Comparison of ENCODE assay signal across 10 cellular contexts in genomic region chr11:72290741-72291140, GRCh38. TPM values are rescaled to one million over a fixed set of nuclear protein-coding genes. Genes with fewer than 3 reads are reported as not detected.
DNase-seq lines count a peak whose midpoint lies in the region; ATAC-seq and TF ChIP-seq lines count a peak whose summit lies in the region.
"Not testable (repeated sequence)": the region's sequence is repeated elsewhere in the genome, so short reads cannot be mapped to it uniquely, and the experiment has no call there.
"Had no signal": no experiment of that assay in that cellular context is flagged by ENCODE, and none has a peak within 500 bp of the region (broad histone marks: within the 10 kb centered on the region; RNA-seq: fewer than 3 reads in every experiment).

No MANE protein-coding gene starts in this region.

- not testable (repeated sequence) for H3K27me3 ChIP-seq in A673 (replicated peaks; ENCODE audit: insufficient read depth, low read depth, low read length, poor library complexity); H9 (ENCODE audit: insufficient read depth, low read length); heart right ventricle

- POLR2A ChIA-PET in A673 (lab: Charles Lee; ENCODE audit: low non-redundant PET) = interaction anchor here (0.7 kb wide), 1 partner anchor 14 kb away, joined by 4 read pairs; no protein-coding TSS in a partner anchor
- POLR2A ChIA-PET in WTC11 (lab: Charles Lee) = not testable (repeated sequence)

- intact Hi-C loops in A673 (cut with micrococcal nuclease; ENCODE audit: unreplicated experiment) = loop anchor here (5.0 kb wide), 1 partner anchor 122 kb away; no protein-coding TSS in a partner anchor
- intact Hi-C loops in heart right ventricle (cut with DNase I) = loop anchor here in 5 of 10 donors (5.0 to 10.0 kb wide), 4 partner anchors 122 to 142 kb away; partner anchors contain the start of gene CLPB (in 1 of the 5)

- H3T11ph ChIP-seq in H9 (ENCODE audit: low read length) = not testable (repeated sequence)

- H3K4ac ChIP-seq in H9 (ENCODE audit: low read depth, low read length) = not testable (repeated sequence)

- H3K23ac ChIP-seq in H9 (ENCODE audit: insufficient read length, low read depth, low read length) = not testable (repeated sequence)

- TF ChIP-seq CTCF in A673 (conservative IDR thresholded peaks at IDR 0.05; ENCODE audit: low read depth, low read length) = peak; percentile 63
- peak; percentile 72 for TF ChIP-seq CTCF in H9 (conservative IDR thresholded peaks at IDR 0.05)
- peak; percentile 43 for TF ChIP-seq CTCF in WTC11 (IDR thresholded peaks at IDR 0.05)
- TF ChIP-seq CTCF in choroid plexus epithelial cell (conservative IDR thresholded peaks at IDR 0.05; ENCODE audit: low read depth, low read length) = peak; percentile 63
- peak in 8 of 9 donors; percentile 31 to 59 (median 50) for TF ChIP-seq CTCF in heart right ventricle (IDR thresholded peaks at IDR 0.05)
- peak; percentile 43 for TF ChIP-seq CTCF in nephron progenitor cell (IDR thresholded peaks at IDR 0.05)

- H2BK120ac ChIP-seq in H9 (ENCODE audit: low read depth, low read length, poor library complexity, severe bottlenecking) = not testable (repeated sequence)

- not testable (repeated sequence) for H3K27ac ChIP-seq in A673 (ENCODE audit: low read depth, low read length, poor library complexity, severe bottlenecking); H9 (ENCODE audit: insufficient read length, low read depth, low read length); heart right ventricle

- not testable (repeated sequence) for H3K23me2 ChIP-seq in H9 (ENCODE audit: insufficient read length, low read depth, low read length, poor library complexity, severe bottlenecking)

- H3K4me3 ChIP-seq in A673 (ENCODE audit: low read depth, low read length, poor library complexity, severe bottlenecking); choroid plexus epithelial cell (ENCODE audit: low read depth, low read length); heart right ventricle: not testable (repeated sequence)

- H4K5ac ChIP-seq in H9 (ENCODE audit: insufficient read length, low read depth, low read length) = not testable (repeated sequence)

- not testable (repeated sequence) for BruUV-seq in A673 (replicated peaks; lab: Mats Ljungman, UMichigan)

- not testable (repeated sequence) for H3K4me3 Mint-ChIP-seq in H9, WTC11, nephron progenitor cell

- not testable (repeated sequence) for H3K4me1 Mint-ChIP-seq in H9, WTC11, nephron progenitor cell

- not testable (repeated sequence) for H4K20me1 ChIP-seq in H9 (ENCODE audit: control insufficient read depth, insufficient read depth, insufficient read length)

- H2BK15ac ChIP-seq in H9 (ENCODE audit: low read depth, low read length) = not testable (repeated sequence)

- H3K56ac ChIP-seq in H9 (ENCODE audit: insufficient read length, low read depth, low read length) = not testable (repeated sequence)

- H3K9me3 ChIP-seq in A673 (ENCODE audit: low read depth, low read length, poor library complexity, severe bottlenecking); H9 (ENCODE audit: control insufficient read depth, low read depth, low read length); heart right ventricle: not testable (repeated sequence)

- ATAC-seq in WTC11, heart right ventricle: not testable (repeated sequence)

- H2AFZ ChIP-seq in H9 (ENCODE audit: low read length) = not testable (repeated sequence)

- DNase-seq in A673 (ENCODE audit: low spot score) = peak; percentile 51
- peak; percentile 11 for DNase-seq in Daoy (ENCODE audit: low read depth)
- DNase-seq in H9; WTC11 (ENCODE audit: low spot score); heart right ventricle; nephron progenitor cell: not testable (repeated sequence)
- DNase-seq in NCI-H82 (lab: John Stamatoyannopoulos, UW) = peak; percentile 26
- DNase-seq in choroid plexus epithelial cell (ENCODE audit: low read depth) = peak; percentile 57

- H2BK12ac ChIP-seq in H9 (ENCODE audit: insufficient read length, low read depth, low read length) = not testable (repeated sequence)

- peaks cover 0 to 24% (median 4%) of the 10 kb centered on the region in 3 experiments; a peak in 5 of 7 replicates for H3K36me3 Mint-ChIP-seq in H9 (ENCODE audit: insufficient read depth in 1 of 3, low read depth in 3 of 3)
- not testable (repeated sequence) for H3K36me3 Mint-ChIP-seq in WTC11
- H3K36me3 Mint-ChIP-seq in nephron progenitor cell (ENCODE audit: low read depth) = peaks cover 13% of the 10 kb centered on the region

- not testable (repeated sequence) for H3K36me3 ChIP-seq in A673 (ENCODE audit: insufficient read depth, low read length, poor library complexity, severe bottlenecking)
- H3K36me3 ChIP-seq in heart right ventricle = peaks cover 0 to 33% (median 3%) of the 10 kb centered on the region in 9 donors

- H4K8ac ChIP-seq in H9 (replicated peaks; ENCODE audit: insufficient read length, low read depth, low read length) = not testable (repeated sequence)

- H2BK5ac ChIP-seq in H9 (ENCODE audit: insufficient read length, low read length) = not testable (repeated sequence)

- not testable (repeated sequence) for H3K9ac ChIP-seq in H9 (ENCODE audit: extremely low read depth, insufficient read length, low read length)

- not testable (repeated sequence) for H3K14ac ChIP-seq in H9 (ENCODE audit: insufficient read depth, low read length)

- not testable (repeated sequence) for H3K4me2 ChIP-seq in H9 (ENCODE audit: insufficient read depth, insufficient read length, low read length)

- WGBS in H9 (ENCODE audit: extremely low coverage, insufficient read length, low lambda C conversion rate) = no CpG with 5 or more reads among the region's 6 CpGs
- WGBS in heart right ventricle, 2 donors = 75 to 77% methylated on average over 6 of the region's 6 CpGs

- H3K27ac Mint-ChIP-seq in H9, WTC11, nephron progenitor cell: not testable (repeated sequence)

- H3K9me3 Mint-ChIP-seq in H9, WTC11, nephron progenitor cell: not testable (repeated sequence)

- H3K79me1 ChIP-seq in H9 (ENCODE audit: insufficient read depth, low read depth, low read length, poor library complexity, severe bottlenecking) = not testable (repeated sequence)

- H3K18ac ChIP-seq in H9 (ENCODE audit: insufficient read length, low read depth, low read length) = not testable (repeated sequence)

- CTCF ChIA-PET in A673 (lab: Charles Lee) = interaction anchor here (0.7 kb wide), 1 partner anchor 434 kb away, joined by 5 read pairs; no protein-coding TSS in a partner anchor
- CTCF ChIA-PET in WTC11 (lab: Charles Lee) = interaction anchor here (0.7 to 3.6 kb wide), 4 partner anchors 43 to 143 kb away, joined by 3 to 29 read pairs (median 4); no protein-coding TSS in a partner anchor

- not testable (repeated sequence) for H3K27me3 Mint-ChIP-seq in H9 (ENCODE audit: low read depth); WTC11 (ENCODE audit: low read depth); nephron progenitor cell (ENCODE audit: low read depth, poor library complexity)

- not testable (repeated sequence) for H4K91ac ChIP-seq in H9 (ENCODE audit: insufficient read length, low read depth, low read length)

- H3K4me1 ChIP-seq in A673 (ENCODE audit: insufficient read depth, low read length, poor library complexity, severe bottlenecking); H9 (ENCODE audit: insufficient read depth, low read length); heart right ventricle: not testable (repeated sequence)

- H3K79me2 ChIP-seq in H9 (ENCODE audit: insufficient read depth, low read length) = not testable (repeated sequence)

- H2BK20ac ChIP-seq in H9 (ENCODE audit: low read depth, low read length, poor library complexity, severe bottlenecking) = not testable (repeated sequence)

- H2AK5ac ChIP-seq in H9 (ENCODE audit: insufficient read length, low read length) = not testable (repeated sequence)

RNA-seq across cellular contexts. Expression of gene PHOX2A, which starts 46.8 kb away (rescaled TPM):
- total RNA-seq in A673 (2021) (not detected in 2 replicates), H9 (2021) (1.1 and 1.4 TPM in 2 replicates), WTC11 (2021) (1.3 to 1.6 TPM (median 1.3 TPM) in 3 replicates), heart right ventricle (not detected)
- not detected in 2 replicates for total RNA-seq in Daoy (2014; rRNA removed; shearing (Covaris generic))
- not detected for polyA plus RNA-seq in heart right ventricle
- total RNA-seq: left ventricle myocardium superior, tibial nerve had no signal
